1 cellular context compared by ENCODE assay signal in the genomic region with DNA sequence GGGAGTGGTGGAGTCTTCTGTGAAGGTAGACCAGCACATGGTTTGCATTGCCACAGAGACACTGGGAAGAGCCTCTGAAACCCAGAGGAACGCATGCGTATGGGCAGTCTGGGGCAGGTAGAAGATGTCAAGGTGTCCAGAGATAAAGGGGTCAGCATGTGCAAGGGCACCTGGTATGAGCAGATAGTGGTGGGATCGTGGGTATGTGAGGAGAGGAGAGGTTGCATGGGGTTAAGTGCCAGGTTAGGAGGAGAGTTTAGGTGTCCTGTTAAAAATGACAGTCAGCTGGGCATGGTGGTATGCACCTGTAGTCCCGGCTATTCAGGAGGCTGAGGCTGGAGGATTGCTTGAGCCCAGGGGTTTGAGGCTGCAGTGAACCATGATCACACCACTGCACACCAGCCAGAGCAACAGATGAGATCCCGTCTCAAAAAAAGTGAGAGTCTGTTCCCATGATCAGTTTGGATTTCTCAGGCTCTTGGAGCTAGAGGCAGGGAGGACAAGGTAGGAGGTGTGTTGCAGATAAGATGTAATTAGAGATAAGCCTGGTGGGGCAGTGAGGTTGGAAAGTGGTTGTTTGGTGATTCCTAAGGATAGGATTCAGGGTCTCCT.
TF ChIP-seq lines count a peak whose summit lies in the region.

No MANE protein-coding gene starts in this region.

TF ChIP-seq in A549, 52 proteins besides CTCF, POLR2A, EP300 and RAD21:
- TF ChIP-seq RARB (CRISPR knock-in tag; IDR thresholded peaks at IDR 0.05) = 0 out of 2 replicates have a peak, but pooled peaks have one; percentile 29
- TF ChIP-seq NPAS2 (CRISPR knock-in tag; IDR thresholded peaks at IDR 0.05; ENCODE audit: borderline replicate concordance) = no peak
- peak; percentile 77; the same call in 1 of the 2 replicates for TF ChIP-seq POLR2AphosphoS2 (conservative IDR thresholded peaks at IDR 0.05; ENCODE audit: low read length)
